Comparison of ENCODE assay signal across 10 cellular contexts in the genomic region with DNA sequence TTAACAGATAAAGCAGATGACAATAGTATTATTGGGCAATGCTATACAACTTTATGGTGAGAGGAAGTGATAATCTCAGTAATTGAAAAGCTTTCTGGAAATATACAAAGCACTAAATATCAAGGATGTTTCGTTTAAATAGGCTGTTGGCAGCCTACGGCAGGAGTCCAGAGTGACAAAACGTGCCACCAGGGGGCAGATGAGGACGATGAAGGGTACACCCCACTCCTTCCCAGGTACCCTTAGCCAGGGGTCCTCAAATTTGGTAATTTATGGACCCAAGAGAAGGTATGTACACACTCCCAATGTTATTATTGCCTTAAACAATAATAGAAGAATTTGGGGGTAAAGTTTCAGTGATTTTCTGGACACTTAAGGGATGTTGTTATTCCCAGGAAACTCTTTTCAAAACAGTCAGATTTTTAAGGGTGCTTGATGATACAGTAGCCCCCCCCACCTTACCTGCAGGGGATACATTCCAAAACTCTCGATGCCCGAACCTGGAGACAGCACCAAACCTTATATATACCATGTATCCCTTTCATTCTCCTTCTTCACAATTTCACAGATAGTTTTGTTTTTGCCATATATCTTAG. TPM values are rescaled to one million over a fixed set of nuclear protein-coding genes. Genes with fewer than 3 reads are reported as not detected.
A peak's percentile ranks its signal among the peaks of the same experiment; 100 is the strongest.
DNase-seq lines count a peak whose midpoint lies in the region; ATAC-seq and TF ChIP-seq lines count a peak whose summit lies in the region.
"Had no signal": no experiment of that assay in that cellular context is flagged by ENCODE, and none has a peak within 500 bp of the region (broad histone marks: within the 10 kb centered on the region; RNA-seq: fewer than 3 reads in every experiment).

No MANE protein-coding gene starts in this region.

- H3K27ac ChIP-seq in ascending aorta (no peak overlapping the region), liver (ENCODE audit: low read depth in 1 of 2, low read length in 2 of 2) (no peak overlapping the region)
- H3K27ac ChIP-seq: epithelial cell of prostate had no signal

- no peaks in the 10 kb centered on the region for H3K36me3 Mint-ChIP-seq in Caco-2 (ENCODE audit: insufficient read depth, unreplicated experiment)
- no peaks in the 10 kb centered on the region for H3K36me3 Mint-ChIP-seq in activated CD8-positive, alpha-beta memory T cell treated with anti-CD3 and anti-CD28 coated beads, Interleukin-2, amount 10 ng/mL, durations not matched to agents 7 days and 5 days
- H3K36me3 Mint-ChIP-seq: IgD-negative memory B cell had no signal

- DNase-seq in Caco-2 (peak; percentile 45 to 66), HT-29 (ENCODE audit: low spot score) (peak; percentile 65), ascending aorta (ENCODE audit: low spot score in 2 of 2) (no peak), T-helper 9 cell (no peak)
- no peak for DNase-seq in activated CD8-positive, alpha-beta memory T cell treated with anti-CD3 and anti-CD28 coated beads, Interleukin-2, amount 10 ng/mL, durations not matched to agents 7 days and 5 days

- no peak overlapping the region for H3K27ac Mint-ChIP-seq in Caco-2 (ENCODE audit: unreplicated experiment)
- no peak overlapping the region for H3K27ac Mint-ChIP-seq in activated CD8-positive, alpha-beta memory T cell treated with anti-CD3 and anti-CD28 coated beads, Interleukin-2, amount 10 ng/mL, durations not matched to agents 7 days and 5 days
- H3K27ac Mint-ChIP-seq: IgD-negative memory B cell had no signal

- BruUV-seq in Caco-2 (replicated peaks; lab: Mats Ljungman, UMichigan), result no TSS peak

- H3K36me3 ChIP-seq in Caco-2 (ENCODE audit: control insufficient read depth, insufficient read depth, low read length) (no peaks in the 10 kb centered on the region), ascending aorta (no peaks in the 10 kb centered on the region), liver (ENCODE audit: control insufficient read depth in 4 of 4, insufficient read depth in 3 of 4, low read depth in 1 of 4, low read length in 3 of 4) (no peaks in the 10 kb centered on the region)

- CTCF ChIA-PET in Caco-2 (lab: Charles Lee), result interaction anchor here (1.2 kb wide), 1 partner anchor 229 kb away, joined by 3 read pairs; no protein-coding TSS in a partner anchor
- CTCF ChIA-PET in activated CD8-positive, alpha-beta memory T cell treated with anti-CD3 and anti-CD28 coated beads, Interleukin-2, amount 10 ng/mL, durations not matched to agents 7 days and 5 days (lab: Charles Lee), result no interaction called here

- TF ChIP-seq CTCF in Caco-2 (IDR thresholded peaks at IDR 0.05; ENCODE audit: insufficient read depth in 1 of 2, low read depth in 1 of 2, low read length in 1 of 2, severe bottlenecking in 1 of 2, unreplicated experiment in 1 of 2) (peak; percentile 68 to 85), ascending aorta (IDR thresholded peaks at IDR 0.05) (peak in 2 of 3 experiments; percentile 26 to 31), liver (IDR thresholded peaks at IDR 0.05; ENCODE audit: low read depth, low read length, missing input control) (peak; percentile 40)

- no peaks in the 10 kb centered on the region for H3K4me1 ChIP-seq in Caco-2
- no peaks in the 10 kb centered on the region for H3K4me1 ChIP-seq in ascending aorta
- H3K4me1 ChIP-seq in liver (ENCODE audit: control insufficient read depth in 4 of 4, insufficient read depth in 4 of 4, low read length in 3 of 4), result no peaks in the 10 kb centered on the region

- peaks cover 15% of the 10 kb centered on the region for H3K27me3 Mint-ChIP-seq in Caco-2 (ENCODE audit: insufficient read depth, unreplicated experiment)
- H3K27me3 Mint-ChIP-seq in activated CD8-positive, alpha-beta memory T cell treated with anti-CD3 and anti-CD28 coated beads, Interleukin-2, amount 10 ng/mL, durations not matched to agents 7 days and 5 days, result peaks cover 5% of the 10 kb centered on the region
- H3K27me3 Mint-ChIP-seq: IgD-negative memory B cell had no signal

- 18% methylated on average over 6 of the region's 6 CpGs for WGBS in liver

- no peak overlapping the region for H3K4me3 Mint-ChIP-seq in Caco-2 (ENCODE audit: unreplicated experiment)
- H3K4me3 Mint-ChIP-seq in activated CD8-positive, alpha-beta memory T cell treated with anti-CD3 and anti-CD28 coated beads, Interleukin-2, amount 10 ng/mL, durations not matched to agents 7 days and 5 days, result no peak overlapping the region
- H3K4me3 Mint-ChIP-seq: IgD-negative memory B cell had no signal

- ATAC-seq in HG03175 (IDR thresholded peaks at IDR 0.05; ENCODE audit: unreplicated experiment) (no peak), GM19035 (IDR thresholded peaks at IDR 0.05; ENCODE audit: unreplicated experiment) (no peak)
- ATAC-seq in activated CD8-positive, alpha-beta memory T cell treated with anti-CD3 and anti-CD28 coated beads, Interleukin-2, amount 10 ng/mL, durations not matched to agents 7 days and 5 days, result no peak

- H3K4me3 ChIP-seq in Caco-2 (ENCODE audit: low read depth, low read length) (no peak overlapping the region), ascending aorta (no peak overlapping the region), liver (ENCODE audit: low read depth in 1 of 3, low read length in 3 of 3) (no peak overlapping the region)

- no peaks in the 10 kb centered on the region for H3K9me3 Mint-ChIP-seq in Caco-2 (ENCODE audit: unreplicated experiment)
- no peaks in the 10 kb centered on the region for H3K9me3 Mint-ChIP-seq in activated CD8-positive, alpha-beta memory T cell treated with anti-CD3 and anti-CD28 coated beads, Interleukin-2, amount 10 ng/mL, durations not matched to agents 7 days and 5 days (ENCODE audit: low read depth)

- POLR2A ChIA-PET in Caco-2 (lab: Charles Lee), result no interaction called here

- H3K27me3 ChIP-seq in Caco-2 (replicated peaks; ENCODE audit: control insufficient read depth, insufficient read depth, low read length) (no peaks in the 10 kb centered on the region), ascending aorta (no peaks in the 10 kb centered on the region), liver (ENCODE audit: control insufficient read depth in 4 of 4, insufficient read depth in 4 of 4, low read length in 3 of 4) (peaks cover 0 to 2% (median 0%) of the 10 kb centered on the region in 4 donors)

- H3K9me3 ChIP-seq in Caco-2 (no peaks in the 10 kb centered on the region), ascending aorta (no peaks in the 10 kb centered on the region), liver (ENCODE audit: control insufficient read depth in 4 of 4, low read length in 3 of 4) (no peaks in the 10 kb centered on the region)

- H3K9ac ChIP-seq in liver (ENCODE audit: low read depth in 1 of 2, low read length in 2 of 2), result no peak overlapping the region

- H3K4me1 Mint-ChIP-seq in Caco-2 (ENCODE audit: low read depth, unreplicated experiment), result no peaks in the 10 kb centered on the region
- H3K4me1 Mint-ChIP-seq in activated CD8-positive, alpha-beta memory T cell treated with anti-CD3 and anti-CD28 coated beads, Interleukin-2, amount 10 ng/mL, durations not matched to agents 7 days and 5 days, result no peaks in the 10 kb centered on the region
- H3K4me1 Mint-ChIP-seq: IgD-negative memory B cell had no signal

- intact Hi-C loops in Caco-2 (cut with micrococcal nuclease; ENCODE audit: unreplicated experiment), result loop anchor here (1.0 kb wide), 2 partner anchors 208 to 229 kb away; no protein-coding TSS in a partner anchor
- intact Hi-C loops in ascending aorta (cut with DNase I), result loop anchor here (5.0 kb wide), 1 partner anchor 38 kb away; a partner anchor contains a TSS

- peak; percentile 25 to 49 for TF ChIP-seq RAD21 in liver (IDR thresholded peaks at IDR 0.05)

TF ChIP-seq in liver, 16 proteins besides CTCF, POLR2A, EP300 and RAD21 (continues in another document):
- no peak for TF ChIP-seq SP1 (IDR thresholded peaks at IDR 0.05)
- TF ChIP-seq, protein P1, sequence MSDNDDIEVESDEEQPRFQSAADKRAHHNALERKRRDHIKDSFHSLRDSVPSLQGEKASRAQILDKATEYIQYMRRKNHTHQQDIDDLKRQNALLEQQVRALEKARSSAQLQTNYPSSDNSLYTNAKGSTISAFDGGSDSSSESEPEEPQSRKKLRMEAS (IDR thresholded peaks at IDR 0.05), result no peak
- TF ChIP-seq, protein P2, sequence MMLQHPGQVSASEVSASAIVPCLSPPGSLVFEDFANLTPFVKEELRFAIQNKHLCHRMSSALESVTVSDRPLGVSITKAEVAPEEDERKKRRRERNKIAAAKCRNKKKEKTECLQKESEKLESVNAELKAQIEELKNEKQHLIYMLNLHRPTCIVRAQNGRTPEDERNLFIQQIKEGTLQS (IDR thresholded peaks at IDR 0.05), result no peak

RNA-seq across cellular contexts. Expression of a gene that starts 1.4 kb away (rescaled TPM):
- total RNA-seq in Caco-2 (2022) (not detected in 2 replicates), ascending aorta (0.11 TPM), liver (under 1 TPM; under 0.01 to 0.09 TPM)
- total RNA-seq in HT-29 (2014; rRNA removed; shearing (Covaris generic)), result not detected in 2 replicates
- under 1 TPM in 1 of 2 donors, not detected in 1; 0.02 TPM for polyA plus RNA-seq in liver
- not detected for total RNA-seq in activated CD8-positive, alpha-beta memory T cell treated with anti-CD3 and anti-CD28 coated beads, Interleukin-2, amount 10 ng/mL, durations not matched to agents 7 days and 5 days
- polyA plus RNA-seq: IgD-negative memory B cell had no signal

RNA-seq across cellular contexts. Expression of a gene that starts 38.1 kb away (rescaled TPM):
- total RNA-seq in Caco-2 (2022) (not detected in 2 replicates), ascending aorta (132 TPM), liver (10 to 100 TPM in 1 of 2 donors, 1 to 10 TPM in 1; 3.8 to 37.2 TPM)
- total RNA-seq in HT-29 (2014; rRNA removed; shearing (Covaris generic)), result not detected in 2 replicates
- 1 to 10 TPM; 3.2 to 4.1 TPM for polyA plus RNA-seq in liver
- 1 to 10 TPM; 1.3 to 1.6 TPM for total RNA-seq in activated CD8-positive, alpha-beta memory T cell treated with anti-CD3 and anti-CD28 coated beads, Interleukin-2, amount 10 ng/mL, durations not matched to agents 7 days and 5 days
- polyA plus RNA-seq: IgD-negative memory B cell had no signal

Comparison
In these comparisons a context has a peak if more than half of its experiments do, and no peak if none do; other contexts are left out.
1. DNase-seq: peak in Caco-2 (2 of 2) and HT-29 (single experiment); none in ascending aorta (0 of 2), T-helper 9 cell (single experiment) and activated CD8-positive, alpha-beta memory T cell treated with anti-CD3 and anti-CD28 coated beads, Interleukin-2, amount 10 ng/mL, durations not matched to agents 7 days and 5 days (single experiment).
2. Peak in every context shown above with its lines, with median percentiles within 50 percentile points of each other: CTCF ChIP-seq.